25 cellular contexts compared by ENCODE assay signal in the genomic region with DNA sequence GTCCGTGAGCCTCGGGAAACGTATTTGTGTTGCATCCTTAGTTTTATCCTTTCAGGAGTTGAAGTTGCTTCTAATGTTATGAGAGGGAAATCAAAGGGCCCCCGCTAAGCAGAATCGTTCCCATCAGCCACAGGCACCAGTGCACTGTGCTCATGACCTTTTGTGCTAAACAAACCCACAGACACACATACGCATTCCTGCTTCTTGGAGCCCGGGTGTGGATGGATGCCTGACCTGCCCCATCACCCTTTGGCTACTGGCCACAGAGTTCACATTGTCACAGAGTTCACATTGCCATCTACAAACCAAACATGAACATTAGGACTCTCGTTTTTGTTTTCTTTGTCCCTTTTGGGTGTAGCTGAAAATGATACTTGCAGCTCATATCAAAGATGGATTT. TPM values are rescaled to one million over a fixed set of nuclear protein-coding genes. Genes with fewer than 3 reads are reported as not detected.
"Had no signal": no experiment of that assay in that cellular context is flagged by ENCODE, and none has a peak within 500 bp of the region (broad histone marks: within the 10 kb centered on the region; RNA-seq: fewer than 3 reads in every experiment).

No MANE protein-coding gene starts in this region.

- H3K27ac Mint-ChIP-seq: activated B cell treated with CpG ODN at 0.5 μM for 24 hours; activated CD4-positive, alpha-beta T cell treated with anti-CD3 and anti-CD28 coated beads, Interleukin-2, amount 10 ng/mL, durations not matched to agents 24 days and 14 days; activated naive CD4-positive, alpha-beta T cell treated with anti-CD3 and anti-CD28 coated beads, Interleukin-2, amount 10 ng/mL, durations not matched to agents 7 days and 5 days; activated naive CD8-positive, alpha-beta T cell treated with anti-CD3 and anti-CD28 coated beads for 36 hours; activated T-cell treated with anti-CD3 and anti-CD28 coated beads, Interleukin-2, amount 50 U/mL, for 24 hours; T-helper 17 cell had no signal

- H3K27me3 ChIP-seq: brain microvascular endothelial cell, cardiac muscle cell had no signal

- H3K27me3 Mint-ChIP-seq: activated B cell treated with CpG ODN at 0.5 μM for 24 hours; activated CD4-positive, alpha-beta T cell treated with anti-CD3 and anti-CD28 coated beads, Interleukin-2, amount 10 ng/mL, durations not matched to agents 24 days and 14 days; activated naive CD4-positive, alpha-beta T cell treated with anti-CD3 and anti-CD28 coated beads, Interleukin-2, amount 10 ng/mL, durations not matched to agents 7 days and 5 days had no signal

- DNase-seq: activated B cell treated with CpG ODN at 0.5 μM for 24 hours; activated CD4-positive, alpha-beta T cell treated with anti-CD3 and anti-CD28 coated beads for 1 hour; activated CD4-positive, alpha-beta T cell treated with anti-CD3 and anti-CD28 coated beads, Interleukin-2, amount 10 ng/mL, durations not matched to agents 24 days and 14 days; activated CD4-positive, alpha-beta T cell treated with anti-CD3 and anti-CD28 coated beads, Interleukin-2, amount 50 U/mL, for 48 hours; activated gamma-delta T cell treated with Interleukin-2 at 50 U/mL for 16 hours; activated naive CD4-positive, alpha-beta T cell treated with anti-CD3 and anti-CD28 coated beads, Interleukin-2, amount 10 ng/mL, durations not matched to agents 7 days and 5 days; activated naive CD8-positive, alpha-beta T cell treated with anti-CD3 and anti-CD28 coated beads for 36 hours; activated T-cell treated with anti-CD3 and anti-CD28 coated beads, Interleukin-2, amount 50 U/mL, for 24 hours; brain microvascular endothelial cell; NCI-H1092; NCI-H1417 treated with DMSO at 0.1 percent for 48 hours; NCI-H1694; NCI-H2029 treated with DMSO at 0.1 percent for 48 hours; NCI-H345; NCI-H510A; NCI-H526 treated with DMSO at 0.1 percent for 48 hours; NCI-H82; SIG-M5; T-helper 17 cell; T-helper 9 cell had no signal

- H3K27ac ChIP-seq: brain microvascular endothelial cell, cardiac muscle cell, KMS-11 had no signal

- H3K9ac ChIP-seq: KMS-11 had no signal

- H3K4me1 Mint-ChIP-seq: activated B cell treated with CpG ODN at 0.5 μM for 24 hours; activated CD4-positive, alpha-beta T cell treated with anti-CD3 and anti-CD28 coated beads, Interleukin-2, amount 10 ng/mL, durations not matched to agents 24 days and 14 days; activated naive CD4-positive, alpha-beta T cell treated with anti-CD3 and anti-CD28 coated beads, Interleukin-2, amount 10 ng/mL, durations not matched to agents 7 days and 5 days; activated naive CD8-positive, alpha-beta T cell treated with anti-CD3 and anti-CD28 coated beads for 36 hours; T-helper 17 cell had no signal

- ATAC-seq: T-helper 17 cell had no signal

- H3K36me3 Mint-ChIP-seq: activated naive CD4-positive, alpha-beta T cell treated with anti-CD3 and anti-CD28 coated beads, Interleukin-2, amount 10 ng/mL, durations not matched to agents 7 days and 5 days; activated naive CD8-positive, alpha-beta T cell treated with anti-CD3 and anti-CD28 coated beads for 36 hours had no signal

- H3K4me2 ChIP-seq: KMS-11 had no signal

- H3K9me3 Mint-ChIP-seq: activated B cell treated with CpG ODN at 0.5 μM for 24 hours; activated CD4-positive, alpha-beta T cell treated with anti-CD3 and anti-CD28 coated beads, Interleukin-2, amount 10 ng/mL, durations not matched to agents 24 days and 14 days; activated naive CD4-positive, alpha-beta T cell treated with anti-CD3 and anti-CD28 coated beads, Interleukin-2, amount 10 ng/mL, durations not matched to agents 7 days and 5 days; activated naive CD8-positive, alpha-beta T cell treated with anti-CD3 and anti-CD28 coated beads for 36 hours; activated T-cell treated with anti-CD3 and anti-CD28 coated beads, Interleukin-2, amount 50 U/mL, for 24 hours had no signal

- H3K36me3 ChIP-seq: brain microvascular endothelial cell, cardiac muscle cell had no signal

- H3K4me3 Mint-ChIP-seq: activated B cell treated with CpG ODN at 0.5 μM for 24 hours; activated CD4-positive, alpha-beta T cell treated with anti-CD3 and anti-CD28 coated beads, Interleukin-2, amount 10 ng/mL, durations not matched to agents 24 days and 14 days; activated naive CD4-positive, alpha-beta T cell treated with anti-CD3 and anti-CD28 coated beads, Interleukin-2, amount 10 ng/mL, durations not matched to agents 7 days and 5 days; activated naive CD8-positive, alpha-beta T cell treated with anti-CD3 and anti-CD28 coated beads for 36 hours; activated T-cell treated with anti-CD3 and anti-CD28 coated beads, Interleukin-2, amount 50 U/mL, for 24 hours; T-helper 17 cell had no signal

- H3K4me3 ChIP-seq: cardiac muscle cell had no signal

RNA-seq across cellular contexts. Expression of a gene that starts 47.2 kb away (rescaled TPM):
- total RNA-seq: activated B cell treated with CpG ODN at 0.5 μM for 24 hours; activated CD4-positive, alpha-beta T cell treated with anti-CD3 and anti-CD28 coated beads, Interleukin-2, amount 10 ng/mL, durations not matched to agents 24 days and 14 days; activated naive CD8-positive, alpha-beta T cell treated with anti-CD3 and anti-CD28 coated beads for 36 hours; MCF 10A; OCI-LY7; RPMI7951 had no signal
